Comparison of ENCODE assay signal across 8 cellular contexts in genomic region chr9:19184144-19184917, GRCh38. TPM values are rescaled to one million over a fixed set of nuclear protein-coding genes. Genes with fewer than 3 reads are reported as not detected.
DNase-seq lines count a peak whose midpoint lies in the region; ATAC-seq, FAIRE-seq and TF ChIP-seq lines count a peak whose summit lies in the region.

No MANE protein-coding gene starts in this region.

- no peaks in the 10 kb centered on the region for H3K9me3 ChIP-seq in CD4-positive, CD25-positive, alpha-beta regulatory T cell (ENCODE audit: control insufficient read depth in 2 of 2, low read length in 2 of 2)

- H3K4me1 Mint-ChIP-seq in CD4-positive, CD25-positive, alpha-beta regulatory T cell: peaks cover 6 to 20% (median 10%) of the 10 kb centered on the region in 4 donors

- peaks cover under 1% of the 10 kb centered on the region for H3K27me3 Mint-ChIP-seq in CD4-positive, CD25-positive, alpha-beta regulatory T cell

- no peaks in the 10 kb centered on the region for H3K36me3 Mint-ChIP-seq in CD4-positive, CD25-positive, alpha-beta regulatory T cell

- DNase-seq in CD4-positive, CD25-positive, alpha-beta regulatory T cell: peak; percentile 38 to 95 (median 52)
- DNase-seq in HT-29 (ENCODE audit: low spot score) (peak; percentile 82), bronchial epithelial cell (ENCODE audit: low read depth) (peak; percentile 75), kidney glomerular epithelial cell (lab: John Stamatoyannopoulos, UW) (peak; percentile 90), NCI-H2029 (lab: John Stamatoyannopoulos, UW) (no peak)
- DNase-seq in stimulated activated CD4-positive, alpha-beta T cell treated with anti-CD3 and anti-CD28 coated beads, Interleukin-1b, Interleukin-23, amount 100 ng/mL, for 24 hours (ENCODE audit: low read depth in 4 of 4, low spot score in 1 of 4): peak; percentile 29 to 61 (median 51)

- H3K4me3 ChIP-seq in CD4-positive, CD25-positive, alpha-beta regulatory T cell (ENCODE audit: low read depth, low read length): peak overlapping the region; percentile 30
- H3K4me3 ChIP-seq in WI38 (ENCODE audit: low read depth, low read length) (peak overlapping the region; percentile 18; the same call in 1 of the 2 replicates), bronchial epithelial cell (ENCODE audit: low read depth, low read length) (no peak overlapping the region)

- no peaks in the 10 kb centered on the region for H3K9me3 Mint-ChIP-seq in CD4-positive, CD25-positive, alpha-beta regulatory T cell

- peak overlapping the region in 2 of 4 donors; percentile 8 to 71 for H3K4me3 Mint-ChIP-seq in CD4-positive, CD25-positive, alpha-beta regulatory T cell

- FAIRE-seq in bronchial epithelial cell (lab: Jason Lieb, UNC): no peak

- H3K27ac Mint-ChIP-seq in CD4-positive, CD25-positive, alpha-beta regulatory T cell: peak overlapping the region; percentile 93 to 99 (median 98)

- no peaks in the 10 kb centered on the region for H3K36me3 ChIP-seq in CD4-positive, CD25-positive, alpha-beta regulatory T cell (ENCODE audit: control insufficient read depth, insufficient read depth, low read length)
- no peaks in the 10 kb centered on the region for H3K36me3 ChIP-seq in bronchial epithelial cell (ENCODE audit: control insufficient read depth, insufficient read depth, low read length)

- peak overlapping the region; percentile 65 for H3K27ac ChIP-seq in CD4-positive, CD25-positive, alpha-beta regulatory T cell (ENCODE audit: insufficient read depth, low read length, poor library complexity, severe bottlenecking)

- ATAC-seq in CD4-positive, CD25-positive, alpha-beta regulatory T cell (ENCODE audit: low read depth in 2 of 2): peak; percentile 100
- peak; percentile 99 for ATAC-seq in GM21381 (IDR thresholded peaks at IDR 0.05; ENCODE audit: unreplicated experiment)

- peaks cover 13% of the 10 kb centered on the region for H3K4me1 ChIP-seq in CD4-positive, CD25-positive, alpha-beta regulatory T cell (ENCODE audit: control insufficient read depth, insufficient read depth, low read length, poor library complexity, severe bottlenecking)

- no peaks in the 10 kb centered on the region for H3K27me3 ChIP-seq in CD4-positive, CD25-positive, alpha-beta regulatory T cell (ENCODE audit: control insufficient read depth, insufficient read depth, low read length)
- no peaks in the 10 kb centered on the region for H3K27me3 ChIP-seq in bronchial epithelial cell (ENCODE audit: control insufficient read depth, insufficient read depth, low read length)

- no peak for TF ChIP-seq CTCF in WI38 (IDR thresholded peaks at IDR 0.05; ENCODE audit: low read depth, low read length)
- TF ChIP-seq CTCF in bronchial epithelial cell (IDR thresholded peaks at IDR 0.05; ENCODE audit: insufficient read depth, low read length, severe bottlenecking): no peak

RNA-seq across cellular contexts. Expression of gene DENND4C, which starts 46.2 kb away (rescaled TPM):
- 47.7 TPM for total RNA-seq in CD4-positive, CD25-positive, alpha-beta regulatory T cell
- 10 to 100 TPM; 25.6 to 34.4 (median 30.2) TPM for polyA plus RNA-seq in CD4-positive, CD25-positive, alpha-beta regulatory T cell
- total RNA-seq in HT-29 (2014; rRNA removed; shearing (Covaris generic)): 28.1 and 40.2 TPM in 2 replicates
- total RNA-seq in bronchial epithelial cell: 37.9 and 63.0 TPM in 2 replicates

RNA-seq across cellular contexts. Expression of gene PLIN2, which starts 57.0 kb away (rescaled TPM):
- 58.4 TPM for total RNA-seq in CD4-positive, CD25-positive, alpha-beta regulatory T cell
- polyA plus RNA-seq in CD4-positive, CD25-positive, alpha-beta regulatory T cell: 10 to 100 TPM; 72.0 to 93.1 (median 79.8) TPM
- total RNA-seq in HT-29 (2014; rRNA removed; shearing (Covaris generic)): 7.2 and 8.9 TPM in 2 replicates
- total RNA-seq in bronchial epithelial cell: 167 and 209 TPM in 2 replicates
